In genomic region chr7:155813125-155813524, GRCh38 we compare ENCODE assay signal across 27 cellular contexts. TPM values are rescaled to one million over a fixed set of nuclear protein-coding genes. Genes with fewer than 3 reads are reported as not detected.
A peak's percentile ranks its signal among the peaks of the same experiment; 100 is the strongest.
DNase-seq lines count a peak whose midpoint lies in the region; ATAC-seq, FAIRE-seq and TF ChIP-seq lines count a peak whose summit lies in the region.
"Had no signal": no experiment of that assay in that cellular context is flagged by ENCODE, and none has a peak within 500 bp of the region (broad histone marks: within the 10 kb centered on the region; RNA-seq: fewer than 3 reads in every experiment).

No MANE protein-coding gene starts in this region.

- WGBS in HepG2 (ENCODE audit: low lambda C conversion rate) = 3% methylated on average over 4 of the region's 8 CpGs
- 30 to 32% methylated on average over 8 of the region's 8 CpGs for WGBS in thyroid gland, 2 donors

- POLR2A ChIA-PET in HepG2 (lab: Yijun Ruan, JAX) = interaction anchor here (0.9 to 2.4 kb wide), 2 partner anchors 149 to 802 kb away, joined by 3 to 14 read pairs; no protein-coding TSS in a partner anchor

- H3K36me3 ChIP-seq in GM23338 (ENCODE audit: insufficient read depth) (no peaks in the 10 kb centered on the region), HepG2 (replicated peaks in 1 of 2; ENCODE audit: control insufficient read depth in 1 of 2, insufficient read depth in 2 of 2, low read length in 2 of 2) (no peaks in the 10 kb centered on the region), neural progenitor cell (no peaks in the 10 kb centered on the region), thyroid gland (no peaks in the 10 kb centered on the region)
- H3K36me3 ChIP-seq: BLaER1 had no signal

- TF ChIP-seq EP300 in HepG2 (IDR thresholded peaks at IDR 0.05; ENCODE audit: low read depth in 2 of 2, low read length in 2 of 2) (0 out of 4 replicates have a peak, but pooled peaks of 1 of the 2 experiments have one; percentile 30), HepG2 (CRISPR knock-in tag; IDR thresholded peaks at IDR 0.05; ENCODE audit: borderline replicate concordance) (no peak)

- H3K9ac ChIP-seq in HepG2 (ENCODE audit: insufficient read depth, low read depth, low read length) (no peak overlapping the region), neural progenitor cell (no peak overlapping the region)
- H3K9ac ChIP-seq: BLaER1, KMS-11 had no signal

- H3K27ac Mint-ChIP-seq in GM23338 = no peak overlapping the region
- H3K27ac Mint-ChIP-seq in neural progenitor cell = no peak overlapping the region
- H3K27ac Mint-ChIP-seq: CD4-positive, CD25-positive, alpha-beta regulatory T cell had no signal

- TF ChIP-seq RAD21 in HepG2 (CRISPR knock-in tag; IDR thresholded peaks at IDR 0.05) = 0 out of 2 replicates have a peak, but pooled peaks have one; percentile 27

- H3K4me1 ChIP-seq in GM23338 (ENCODE audit: insufficient read depth) = peaks cover 26% of the 10 kb centered on the region
- peaks cover 44% of the 10 kb centered on the region for H3K4me1 ChIP-seq in HepG2 (ENCODE audit: insufficient read depth, low read length)
- H3K4me1 ChIP-seq in neural progenitor cell = peaks cover 22% of the 10 kb centered on the region
- H3K4me1 ChIP-seq in thyroid gland = peaks cover 7 to 22% of the 10 kb centered on the region in 2 donors

- H3K4me3 Mint-ChIP-seq in GM23338 (peak overlapping the region; percentile 8; the same call in 2 of the 3 replicates), neural progenitor cell (peak overlapping the region; percentile 12)
- H3K4me3 Mint-ChIP-seq: CD4-positive, CD25-positive, alpha-beta regulatory T cell had no signal

- no TSS peak for BruUV-seq in HepG2 (replicated peaks; lab: Mats Ljungman, UMichigan)

- intact Hi-C loops in HepG2 (cut with micrococcal nuclease; ENCODE audit: unreplicated experiment) (loop anchor here (5.0 kb wide), 2 partner anchors 659 to 1004 kb away; no protein-coding TSS in a partner anchor), thyroid gland (cut with DNase I) (no loop called here)

- H3K27me3 Mint-ChIP-seq in GM23338 (ENCODE audit: insufficient read depth, low read depth, poor library complexity) (peaks cover 76% of the 10 kb centered on the region), neural progenitor cell (ENCODE audit: insufficient read depth, low read depth) (peaks cover 63% of the 10 kb centered on the region)

- no peak for TF ChIP-seq POLR2A in HepG2 (IDR thresholded peaks at IDR 0.05; ENCODE audit: insufficient read depth in 1 of 2, low read depth in 2 of 2, low read length in 2 of 2)
- no peak for TF ChIP-seq POLR2A in thyroid gland (IDR thresholded peaks at IDR 0.05)

- DNase-seq in GM23338 (ENCODE audit: low spot score) (no peak), ecto neural progenitor cell (ENCODE audit: low spot score) (peak; percentile 40), HepG2 (ENCODE audit: low spot score) (no peak), neural progenitor cell (ENCODE audit: low spot score) (no peak), thyroid gland (no peak), activated gamma-delta T cell (lab: John Stamatoyannopoulos, UW) (no peak), AG20443 (ENCODE audit: low spot score) (no peak), SKM-1 (lab: John Stamatoyannopoulos, UW; ENCODE audit: unreplicated experiment) (no peak)
- DNase-seq: 8988T; ACHN; CD4-positive, CD25-positive, alpha-beta regulatory T cell; DMS153; DND-41; NCI-H1048; NCI-H1417; NCI-H1694; NCI-H2081; NCI-H2227 treated with DMSO at 0.1 percent for 48 hours; NCI-H510A; NCI-H69; RPMI8226; SHP77 had no signal

- CTCF ChIA-PET in HepG2 (lab: Yijun Ruan, JAX; ENCODE audit: low intra/inter-chr PET ratio, low total read pairs) = no interaction called here

- H3K9me3 Mint-ChIP-seq in GM23338 (peaks cover 4% of the 10 kb centered on the region), neural progenitor cell (peaks cover 2% of the 10 kb centered on the region)
- H3K9me3 Mint-ChIP-seq: IgD-negative memory B cell had no signal

- in situ Hi-C loops in HepG2 (cut with HindIII; ENCODE audit: extremely low pct_ligation_motif_present, low pct_unique_long_range_greater_than_20kb) = loop anchor here (5.0 to 25.0 kb wide), 3 partner anchors 152 to 824 kb away; partner anchors contain the start of gene RNF32

- peaks cover 10% of the 10 kb centered on the region; the same call in 1 of the 2 replicates for H4K20me1 ChIP-seq in GM23338 (replicated peaks; ENCODE audit: insufficient read depth)
- peaks cover 5% of the 10 kb centered on the region; the same call in 1 of the 2 replicates for H4K20me1 ChIP-seq in HepG2 (ENCODE audit: insufficient read depth, low read length)
- H4K20me1 ChIP-seq in neural progenitor cell (ENCODE audit: low read depth) = peaks cover 53% of the 10 kb centered on the region

- no peaks in the 10 kb centered on the region for H3K9me2 ChIP-seq in GM23338 (ENCODE audit: insufficient read depth)

- H3K27ac ChIP-seq in GM23338 (ENCODE audit: low read depth) = no peak overlapping the region
- H3K27ac ChIP-seq in HepG2 (ENCODE audit: extremely low read length, insufficient read depth, low read length) = no peak overlapping the region
- no peak overlapping the region for H3K27ac ChIP-seq in neural progenitor cell
- H3K27ac ChIP-seq in thyroid gland = no peak overlapping the region
- H3K27ac ChIP-seq: BLaER1, KMS-11 had no signal

- H3F3A ChIP-seq in GM23338 (replicated peaks; ENCODE audit: low read depth) (no peaks in the 10 kb centered on the region), neural progenitor cell (ENCODE audit: low read depth) (peaks cover 9% of the 10 kb centered on the region)

- no peak overlapping the region for H3K4me2 ChIP-seq in GM23338
- H3K4me2 ChIP-seq in HepG2 (ENCODE audit: low read depth, low read length) = peak overlapping the region; percentile 15
- no peak overlapping the region for H3K4me2 ChIP-seq in neural progenitor cell
- H3K4me2 ChIP-seq: BLaER1, KMS-11 had no signal

- no peaks in the 10 kb centered on the region for H3K9me3 ChIP-seq in HepG2 (ENCODE audit: low read length)
- H3K9me3 ChIP-seq in neural progenitor cell (ENCODE audit: low read depth) = no peaks in the 10 kb centered on the region
- no peaks in the 10 kb centered on the region for H3K9me3 ChIP-seq in thyroid gland

- no peak for ATAC-seq in GM23338
- no peak for ATAC-seq in HepG2

- peaks cover 47% of the 10 kb centered on the region for H3K4me1 Mint-ChIP-seq in GM23338
- H3K4me1 Mint-ChIP-seq in neural progenitor cell = peaks cover 30% of the 10 kb centered on the region

- no peak overlapping the region for H2AFZ ChIP-seq in GM23338
- no peak overlapping the region for H2AFZ ChIP-seq in HepG2 (ENCODE audit: low read length)
- no peak overlapping the region for H2AFZ ChIP-seq in neural progenitor cell (replicated peaks)

- H3K4me3 ChIP-seq in GM23338 = no peak overlapping the region
- H3K4me3 ChIP-seq in HepG2 (replicated peaks in 1 of 3; ENCODE audit: insufficient read depth in 1 of 3, low read depth in 2 of 3, low read length in 3 of 3) = peak overlapping the region in 1 of 3 experiments; percentile 7; a peak in 1 of 6 replicates
- no peak overlapping the region for H3K4me3 ChIP-seq in neural progenitor cell
- H3K4me3 ChIP-seq in thyroid gland (replicated peaks in 1 of 3) = no peak overlapping the region
- H3K4me3 ChIP-seq: BLaER1 had no signal

- H3K27me3 ChIP-seq in GM23338 (ENCODE audit: insufficient read depth) (peaks cover 72% of the 10 kb centered on the region), HepG2 (ENCODE audit: control insufficient read depth in 1 of 2, insufficient read depth in 2 of 2, low read length in 2 of 2) (peaks cover 7 to 63% of the 10 kb centered on the region in 2 experiments; a peak in 4 of 5 replicates), neural progenitor cell (peaks cover 82% of the 10 kb centered on the region), thyroid gland (peaks cover 19% of the 10 kb centered on the region)

- TF ChIP-seq CTCF in GM23338 (conservative IDR thresholded peaks at IDR 0.05; ENCODE audit: low read depth in 2 of 2) (no peak), HepG2 (CRISPR knock-in tag; IDR thresholded peaks at IDR 0.05) (no peak; the same call in 1 of the 2 replicates), neural progenitor cell (IDR thresholded peaks at IDR 0.05) (no peak), thyroid gland (IDR thresholded peaks at IDR 0.05) (no peak)

- no peak for FAIRE-seq in HepG2 (lab: Jason Lieb, UNC)
- FAIRE-seq: GM12892, H54 had no signal

- no peaks in the 10 kb centered on the region for H3K79me2 ChIP-seq in GM23338 (replicated peaks; ENCODE audit: insufficient read depth)
- H3K79me2 ChIP-seq in HepG2 (ENCODE audit: insufficient read depth, low read length) = no peaks in the 10 kb centered on the region
- no peaks in the 10 kb centered on the region for H3K79me2 ChIP-seq in neural progenitor cell (ENCODE audit: low read depth)

- H3K36me3 Mint-ChIP-seq in GM23338 (ENCODE audit: low read depth) (no peaks in the 10 kb centered on the region), neural progenitor cell (no peaks in the 10 kb centered on the region)
- H3K36me3 Mint-ChIP-seq: CD4-positive, CD25-positive, alpha-beta regulatory T cell; IgD-negative memory B cell had no signal

RNA-seq across cellular contexts. Expression of gene SHH, which starts 0.9 kb away (rescaled TPM):
- not detected in 2 replicates for total RNA-seq in GM23338 (2014; rRNA removed; shearing (Covaris generic))
- not detected in 2 replicates for polyA plus RNA-seq in GM23338 (2016; fragmentation: Nextera tagmentation; extraction: Ambion mirVana)
- 1.7 and 1.9 TPM in 2 replicates for total RNA-seq in HepG2 (2016; rRNA removed; fragmentation: Illumina TruSeq; extraction: Trizol)
- 0.10 and 0.53 TPM in 2 replicates for total RNA-seq in HepG2 (2016; cell fraction: cytosol; rRNA removed; fragmentation: Illumina TruSeq; extraction: Trizol; ENCODE audit: low read depth)
- total RNA-seq in HepG2 (2016; cell fraction: insoluble cytoplasmic fraction; rRNA removed; fragmentation: Illumina TruSeq; extraction: Trizol) = 1.3 and 2.2 TPM in 2 replicates
- total RNA-seq in HepG2 (2016; cell fraction: membrane; rRNA removed; fragmentation: Illumina TruSeq; extraction: Trizol) = 0.80 and 1.6 TPM in 2 replicates
- total RNA-seq in HepG2 (2016; cell fraction: nucleus; rRNA removed; fragmentation: Illumina TruSeq; extraction: Trizol) = 1.3 TPM in 2 replicates
- 3.4 and 4.9 TPM in 2 replicates for polyA plus RNA-seq in HepG2 (2011; rRNA removed)
- 1.9 and 3.3 TPM in 2 replicates for polyA plus RNA-seq in HepG2 (2011; cell fraction: cytosol; rRNA removed)
- polyA plus RNA-seq in HepG2 (2011; cell fraction: nucleus; rRNA removed) = 12.2 and 16.4 TPM in 2 replicates
- polyA plus RNA-seq in HepG2 (2012) = 3.5 and 6.3 TPM in 2 replicates
- 0.17 TPM in 2 replicates for polyA plus RNA-seq in HepG2 (2016; cell fraction: cytosol; fragmentation: Illumina TruSeq; extraction: Trizol; ENCODE audit: low read depth)
- polyA plus RNA-seq in HepG2 (2016; cell fraction: insoluble cytoplasmic fraction; fragmentation: Illumina TruSeq; extraction: Trizol; ENCODE audit: low read depth) = 1.8 and 2.1 TPM in 2 replicates
- polyA plus RNA-seq in HepG2 (2016; cell fraction: membrane; fragmentation: Illumina TruSeq; extraction: Trizol; ENCODE audit: low read depth) = 0.12 and 0.47 TPM in 2 replicates
- polyA plus RNA-seq in HepG2 (2016; cell fraction: nucleus; fragmentation: Illumina TruSeq; extraction: Trizol; ENCODE audit: insufficient read depth, low read depth) = 3.9 and 4.1 TPM in 2 replicates
- 9.0 TPM in 1 of 2 replicates, not detected in the other for polyA minus RNA-seq in HepG2 (2011; rRNA and poly(A)+ RNA removed; ENCODE audit: low replicate concordance)
- 4.0 and 5.5 TPM in 2 replicates for polyA minus RNA-seq in HepG2 (2011; cell fraction: cytosol; rRNA and poly(A)+ RNA removed)
- 4.5 and 5.2 TPM in 2 replicates for polyA minus RNA-seq in HepG2 (2011; cell fraction: nucleus; rRNA and poly(A)+ RNA removed)
- total RNA-seq in neural progenitor cell (ENCODE audit: low replicate concordance) = 0.03 TPM in 1 of 2 replicates, not detected in the other
- not detected for total RNA-seq in thyroid gland
- total RNA-seq: CD4-positive, CD25-positive, alpha-beta regulatory T cell had no signal
- polyA plus RNA-seq: IgD-negative memory B cell had no signal
